In genomic region chr2:176088048-176088936, GRCh38 we compare ENCODE assay signal across 8 cellular contexts. TPM values are rescaled to one million over a fixed set of nuclear protein-coding genes. Genes with fewer than 3 reads are reported as not detected.
DNase-seq lines count a peak whose midpoint lies in the region; ATAC-seq and TF ChIP-seq lines count a peak whose summit lies in the region.

No MANE protein-coding gene starts in this region.

- peak overlapping the region; percentile 63 for H3K4me2 ChIP-seq in mesenchymal stem cell (ENCODE audit: low read length, poor library complexity, severe bottlenecking)

- H3K4me1 ChIP-seq in Peyer's patch (peaks cover 0 to 19% (median 6%) of the 10 kb centered on the region in 4 donors), mesenchymal stem cell (ENCODE audit: control insufficient read depth, insufficient read depth, low read depth, low read length) (peaks cover 24% of the 10 kb centered on the region), transverse colon (peaks cover 3 to 39% (median 26%) of the 10 kb centered on the region in 4 donors)

- TF ChIP-seq EP300 in transverse colon (IDR thresholded peaks at IDR 0.05; ENCODE audit: low read depth): no peak

- no peak overlapping the region for H2BK5ac ChIP-seq in mesenchymal stem cell (ENCODE audit: low read depth, low read length, poor library complexity, severe bottlenecking)

- H2AK5ac ChIP-seq in mesenchymal stem cell (ENCODE audit: low read length, severe bottlenecking): no peak overlapping the region

- H3K14ac ChIP-seq in mesenchymal stem cell (ENCODE audit: low read length in 2 of 2): peak overlapping the region in 1 of 2 experiments; percentile 41

- WGBS in mesenchymal stem cell: 5% methylated on average over 34 of the region's 49 CpGs
- 0 to 11% methylated on average over 3 to 49 of the region's 49 CpGs for WGBS in transverse colon (ENCODE audit: low coverage in 1 of 2), 2 donors

- H3K27ac ChIP-seq in Peyer's patch (no peak overlapping the region), mesenchymal stem cell (ENCODE audit: low read length, poor library complexity, severe bottlenecking) (no peak overlapping the region), transverse colon (no peak overlapping the region)

- peak overlapping the region in 3 of 4 donors; percentile 12 to 44 (median 38) for H3K4me3 ChIP-seq in Peyer's patch
- peak overlapping the region; percentile 38 to 70 for H3K4me3 ChIP-seq in mesenchymal stem cell (ENCODE audit: insufficient read depth in 1 of 2, low read depth in 1 of 2, low read length in 2 of 2)
- peak overlapping the region in 2 of 4 donors; percentile 15 to 48 for H3K4me3 ChIP-seq in transverse colon

- DNase-seq in NCI-H1436 (lab: John Stamatoyannopoulos, UW): peak; percentile 62
- no peak for DNase-seq in NCI-H1436 treated with DMSO at 0.1 percent for 48 hours (lab: John Stamatoyannopoulos, UW)
- DNase-seq in Peyer's patch: peak in 2 of 3 donors; percentile 68 to 77
- DNase-seq in ecto neural progenitor cell (ENCODE audit: low spot score): peak; percentile 83
- DNase-seq in mesenchymal stem cell: peak; percentile 47
- DNase-seq in transverse colon: peak; percentile 59
- no peak for DNase-seq in activated CD4-positive, alpha-beta T cell treated with anti-CD3 and anti-CD28 coated beads, Interleukin-2, amount 50 U/mL, for 4 hours

- peaks cover 0 to 81% of the 10 kb centered on the region in 2 donors for H3K27me3 ChIP-seq in Peyer's patch
- peaks cover 91 to 96% of the 10 kb centered on the region in 2 experiments for H3K27me3 ChIP-seq in mesenchymal stem cell (ENCODE audit: control insufficient read depth in 1 of 2, insufficient read depth in 1 of 2, low read length in 2 of 2)
- H3K27me3 ChIP-seq in transverse colon: peaks cover 100% of the 10 kb centered on the region

- in situ Hi-C loops in transverse colon (cut with MboI; ENCODE audit: low pct_ligation_motif_present in 1 of 4, low pct_unique_long_range_greater_than_20kb in 1 of 4, low sequenced_read_pairs in 3 of 4): loop anchor here in 2 of 4 donors (25.0 kb wide), 2 partner anchors 401 to 726 kb away; no protein-coding TSS in a partner anchor

- H3K18ac ChIP-seq in mesenchymal stem cell (ENCODE audit: low read depth in 1 of 2, low read length in 2 of 2): no peak overlapping the region

- H2BK12ac ChIP-seq in mesenchymal stem cell (ENCODE audit: low read length in 2 of 2): no peak overlapping the region

- H4K8ac ChIP-seq in mesenchymal stem cell (ENCODE audit: low read length): no peak overlapping the region

- no peak overlapping the region for H2BK120ac ChIP-seq in mesenchymal stem cell (ENCODE audit: low read depth, low read length)

- peak overlapping the region; percentile 42 for H3K9ac ChIP-seq in mesenchymal stem cell (ENCODE audit: low read length)

- TF ChIP-seq POLR2A in Peyer's patch (IDR thresholded peaks at IDR 0.05): no peak
- TF ChIP-seq POLR2A in transverse colon (IDR thresholded peaks at IDR 0.05): no peak

- intact Hi-C loops in transverse colon (cut with DNase I; ENCODE audit: low total_unique reads): loop anchor here (5.0 to 10.0 kb wide), 3 partner anchors 401 to 833 kb away; no protein-coding TSS in a partner anchor

- H3K4ac ChIP-seq in mesenchymal stem cell (ENCODE audit: low read depth in 1 of 2, low read length in 2 of 2): no peak overlapping the region

- peak overlapping the region in 1 of 2 experiments; percentile 89 for H3K23ac ChIP-seq in mesenchymal stem cell (ENCODE audit: low read length in 2 of 2)

- H3K9me3 ChIP-seq in Peyer's patch (peaks cover 0 to 2% (median 0%) of the 10 kb centered on the region in 4 donors), mesenchymal stem cell (ENCODE audit: control insufficient read depth, low read length) (no peaks in the 10 kb centered on the region), transverse colon (no peaks in the 10 kb centered on the region)

- TF ChIP-seq CTCF in Peyer's patch (IDR thresholded peaks at IDR 0.05): peak in 4 of 6 experiments; percentile 51 to 64 (median 64)
- TF ChIP-seq CTCF in transverse colon (IDR thresholded peaks at IDR 0.05): peak; percentile 67 to 79 (median 73)

- H3K36me3 ChIP-seq in Peyer's patch: no peaks in the 10 kb centered on the region
- no peaks in the 10 kb centered on the region for H3K36me3 ChIP-seq in mesenchymal stem cell (ENCODE audit: control insufficient read depth in 1 of 2, insufficient read depth in 2 of 2, low read depth in 1 of 2, low read length in 2 of 2)
- H3K36me3 ChIP-seq in transverse colon: no peaks in the 10 kb centered on the region

- H4K91ac ChIP-seq in mesenchymal stem cell (ENCODE audit: low read length): no peak overlapping the region

- H3K79me1 ChIP-seq in mesenchymal stem cell (replicated peaks; ENCODE audit: low read length, poor library complexity, severe bottlenecking): no peaks in the 10 kb centered on the region

- ATAC-seq in HG03442 (IDR thresholded peaks at IDR 0.05; ENCODE audit: unreplicated experiment): peak; percentile 66

- H2AFZ ChIP-seq in mesenchymal stem cell (ENCODE audit: low read depth, low read length): no peak overlapping the region

- H2BK15ac ChIP-seq in mesenchymal stem cell (ENCODE audit: low read depth, poor library complexity, severe bottlenecking): no peak overlapping the region

RNA-seq across cellular contexts. Expression of gene HOXD13, which starts 4.2 kb away (rescaled TPM):
- not detected for total RNA-seq in Peyer's patch
- polyA plus RNA-seq in mesenchymal stem cell (2013, experiment 1 of 2): not detected
- not detected for polyA plus RNA-seq in mesenchymal stem cell (2013, experiment 2 of 2)
- total RNA-seq in transverse colon: under 1 TPM in 1 of 4 donors, not detected in 3; 0.32 TPM

RNA-seq across cellular contexts. Expression of gene EVX2, which starts 4.5 kb away (rescaled TPM):
- total RNA-seq in Peyer's patch: not detected
- not detected for polyA plus RNA-seq in mesenchymal stem cell (2013, experiment 1 of 2)
- not detected for polyA plus RNA-seq in mesenchymal stem cell (2013, experiment 2 of 2)
- not detected for total RNA-seq in transverse colon

RNA-seq across cellular contexts. Expression of gene HOXD12, which starts 11.3 kb away (rescaled TPM):
- not detected for total RNA-seq in Peyer's patch
- not detected for polyA plus RNA-seq in mesenchymal stem cell (2013, experiment 1 of 2)
- not detected for polyA plus RNA-seq in mesenchymal stem cell (2013, experiment 2 of 2)
- not detected for total RNA-seq in transverse colon

RNA-seq across cellular contexts. Expression of gene HOXD11, which starts 18.8 kb away (rescaled TPM):
- total RNA-seq in Peyer's patch (not detected), transverse colon (10 to 100 TPM in 1 of 4 donors, 1 to 10 TPM in 2, under 1 TPM in 1; 0.41 to 13.5 (median 4.4) TPM)
- polyA plus RNA-seq in mesenchymal stem cell (2013, experiment 1 of 2): not detected
- polyA plus RNA-seq in mesenchymal stem cell (2013, experiment 2 of 2): not detected

RNA-seq across cellular contexts. Expression of gene HOXD10, which starts 28.3 kb away (rescaled TPM):
- total RNA-seq in Peyer's patch (not detected), transverse colon (10 to 100 TPM in 2 of 4 donors, 1 to 10 TPM in 2; 1.1 to 25.1 (median 7.6) TPM)
- polyA plus RNA-seq in mesenchymal stem cell (2013, experiment 1 of 2): not detected
- polyA plus RNA-seq in mesenchymal stem cell (2013, experiment 2 of 2): not detected

Comparison
In these comparisons a context has a peak if more than half of its experiments do, and no peak if none do; other contexts are left out.
1. DNase-seq: peak in NCI-H1436 (single experiment), Peyer's patch (2 of 3), ecto neural progenitor cell (single experiment), mesenchymal stem cell (single experiment) and transverse colon (single experiment); none in NCI-H1436 treated with DMSO at 0.1 percent for 48 hours (single experiment) and activated CD4-positive, alpha-beta T cell treated with anti-CD3 and anti-CD28 coated beads, Interleukin-2, amount 50 U/mL, for 4 hours (0 of 2).